Comparison of ENCODE assay signal across 8 cellular contexts in the genomic region with DNA sequence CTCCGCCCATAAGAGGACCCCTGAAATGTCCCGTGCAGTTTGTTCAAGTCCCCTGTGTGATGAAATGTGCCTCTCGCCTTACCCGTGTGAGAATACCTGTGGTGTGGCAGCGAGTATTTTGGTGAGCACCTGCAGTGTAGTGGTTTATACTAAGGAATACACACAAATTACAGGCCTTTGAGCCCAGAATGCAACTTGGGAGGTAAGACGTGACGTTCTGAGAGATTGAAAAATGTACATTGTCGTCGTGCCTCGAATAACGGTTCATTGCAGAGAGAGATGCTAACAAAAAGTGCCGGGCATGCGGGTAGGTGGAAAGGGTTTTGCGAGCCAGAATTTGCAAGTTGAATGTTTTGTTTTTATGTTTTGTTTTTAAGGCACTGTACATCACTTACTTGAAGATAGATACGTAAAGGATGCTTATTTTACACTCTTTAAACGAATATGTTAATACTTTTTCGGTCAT. TPM values are rescaled to one million over a fixed set of nuclear protein-coding genes. Genes with fewer than 3 reads are reported as not detected.
DNase-seq lines count a peak whose midpoint lies in the region; ATAC-seq and TF ChIP-seq lines count a peak whose summit lies in the region.

No MANE protein-coding gene starts in this region.

- H3K4me3 Mint-ChIP-seq in activated naive CD4-positive, alpha-beta T cell treated with anti-CD3 and anti-CD28 coated beads, Interleukin-2, amount 10 ng/mL, durations not matched to agents 7 days and 5 days: peak overlapping the region; percentile 79
- H3K4me3 Mint-ChIP-seq in activated T-helper 17 cell treated with anti-CD3 and anti-CD28 coated beads, Interleukin-2, amount 50 U/mL, for 72 hours: peak overlapping the region; percentile 84
- H3K4me3 Mint-ChIP-seq in type B pancreatic cell: peak overlapping the region; percentile 94

- CTCF ChIA-PET in activated naive CD4-positive, alpha-beta T cell treated with anti-CD3 and anti-CD28 coated beads, Interleukin-2, amount 10 ng/mL, durations not matched to agents 7 days and 5 days (lab: Charles Lee): no interaction called here

- peaks cover 24% of the 10 kb centered on the region for H3K36me3 Mint-ChIP-seq in activated naive CD4-positive, alpha-beta T cell treated with anti-CD3 and anti-CD28 coated beads, Interleukin-2, amount 10 ng/mL, durations not matched to agents 7 days and 5 days
- peaks cover 45% of the 10 kb centered on the region for H3K36me3 Mint-ChIP-seq in activated T-helper 17 cell treated with anti-CD3 and anti-CD28 coated beads, Interleukin-2, amount 50 U/mL, for 72 hours (ENCODE audit: low read depth)
- H3K36me3 Mint-ChIP-seq in type B pancreatic cell: peaks cover 9% of the 10 kb centered on the region

- intact Hi-C loops in left colon (cut with DNase I, micrococcal nuclease): loop anchor here in 1 of 2 donors (5.0 kb wide), 1 partner anchor 48 kb away; no protein-coding TSS in a partner anchor

- H3K4me1 Mint-ChIP-seq in activated naive CD4-positive, alpha-beta T cell treated with anti-CD3 and anti-CD28 coated beads, Interleukin-2, amount 10 ng/mL, durations not matched to agents 7 days and 5 days: peaks cover 48% of the 10 kb centered on the region
- peaks cover 3% of the 10 kb centered on the region for H3K4me1 Mint-ChIP-seq in activated T-helper 17 cell treated with anti-CD3 and anti-CD28 coated beads, Interleukin-2, amount 50 U/mL, for 72 hours
- peaks cover 14% of the 10 kb centered on the region for H3K4me1 Mint-ChIP-seq in type B pancreatic cell (ENCODE audit: unreplicated experiment)

- ATAC-seq in HG03196 (IDR thresholded peaks at IDR 0.05; ENCODE audit: unreplicated experiment): peak; percentile 17
- peak; percentile 42 for ATAC-seq in activated T-helper 17 cell treated with anti-CD3 and anti-CD28 coated beads, Interleukin-2, amount 50 U/mL, for 72 hours (replicated peaks)
- ATAC-seq in left colon: peak; percentile 27

- no peak for TF ChIP-seq CTCF in type B pancreatic cell (conservative IDR thresholded peaks at IDR 0.05)

- no peak for DNase-seq in activated naive CD4-positive, alpha-beta T cell treated with anti-CD3 and anti-CD28 coated beads, Interleukin-2, amount 10 ng/mL, durations not matched to agents 7 days and 5 days
- no peak for DNase-seq in activated naive CD4-positive, alpha-beta T cell treated with Interleukin-2 at 50 U/mL for 16 hours
- DNase-seq in left colon: no peak
- no peak for DNase-seq in type B pancreatic cell (ENCODE audit: extremely low spot score, unreplicated experiment)
- DNase-seq in NCI-H1436 treated with DMSO at 0.1 percent for 48 hours (lab: John Stamatoyannopoulos, UW): no peak
- DNase-seq in AG08396 (ENCODE audit: low spot score): no peak

- peaks cover 4% of the 10 kb centered on the region for H3K27me3 Mint-ChIP-seq in activated naive CD4-positive, alpha-beta T cell treated with anti-CD3 and anti-CD28 coated beads, Interleukin-2, amount 10 ng/mL, durations not matched to agents 7 days and 5 days
- H3K27me3 Mint-ChIP-seq in activated T-helper 17 cell treated with anti-CD3 and anti-CD28 coated beads, Interleukin-2, amount 50 U/mL, for 72 hours: no peaks in the 10 kb centered on the region
- no peaks in the 10 kb centered on the region for H3K27me3 Mint-ChIP-seq in type B pancreatic cell

- peak overlapping the region; percentile 97 for H3K27ac Mint-ChIP-seq in activated naive CD4-positive, alpha-beta T cell treated with anti-CD3 and anti-CD28 coated beads, Interleukin-2, amount 10 ng/mL, durations not matched to agents 7 days and 5 days
- H3K27ac Mint-ChIP-seq in activated T-helper 17 cell treated with anti-CD3 and anti-CD28 coated beads, Interleukin-2, amount 50 U/mL, for 72 hours: peak overlapping the region; percentile 58
- H3K27ac Mint-ChIP-seq in type B pancreatic cell: peak overlapping the region; percentile 91

- no peaks in the 10 kb centered on the region for H3K9me3 Mint-ChIP-seq in activated naive CD4-positive, alpha-beta T cell treated with anti-CD3 and anti-CD28 coated beads, Interleukin-2, amount 10 ng/mL, durations not matched to agents 7 days and 5 days
- no peaks in the 10 kb centered on the region for H3K9me3 Mint-ChIP-seq in activated T-helper 17 cell treated with anti-CD3 and anti-CD28 coated beads, Interleukin-2, amount 50 U/mL, for 72 hours
- H3K9me3 Mint-ChIP-seq in type B pancreatic cell: no peaks in the 10 kb centered on the region

RNA-seq across cellular contexts. Expression of a gene that starts 0.9 kb away (rescaled TPM):
- total RNA-seq in activated T-helper 17 cell treated with anti-CD3 and anti-CD28 coated beads, Interleukin-2, amount 50 U/mL, for 72 hours: 10 to 100 TPM; 37.5 to 69.1 TPM
- total RNA-seq in left colon: 10 to 100 TPM; 22.0 to 22.7 TPM
- total RNA-seq in type B pancreatic cell (ENCODE audit: low replicate concordance): 23.7 and 26.7 TPM in 2 replicates
